8 cellular contexts compared by ENCODE assay signal in genomic region chr2:153478289-153479261, GRCh38. TPM values are rescaled to one million over a fixed set of nuclear protein-coding genes. Genes with fewer than 3 reads are reported as not detected.
DNase-seq lines count a peak whose midpoint lies in the region; ATAC-seq, FAIRE-seq and TF ChIP-seq lines count a peak whose summit lies in the region.

Gene RPRM (minus strand): TSS chr2:153478762. CDS start chr2:153478565, 197 bp downstream.

- TF ChIP-seq CTCF in fibroblast of mammary gland (conservative IDR thresholded peaks at IDR 0.05; ENCODE audit: control insufficient read depth, insufficient read depth, low read depth, low read length) = peak; percentile 54

- no peak within 1 kb of the TSS for H3K9ac ChIP-seq in BLaER1

- no peaks in the 10 kb centered on the region for H3K36me3 Mint-ChIP-seq in naive thymus-derived CD8-positive, alpha-beta T cell
- H3K36me3 Mint-ChIP-seq in stimulated activated naive CD8-positive, alpha-beta T cell treated with anti-CD3 and anti-CD28 coated beads, Interleukin-15, Interleukin-2, amounts not matched to agents 100 ng/mL and 50 ng/mL, for 24 hours (ENCODE audit: low read depth) = no peaks in the 10 kb centered on the region

- H3K4me1 Mint-ChIP-seq in naive thymus-derived CD8-positive, alpha-beta T cell = peaks cover 9 to 30% (median 21%) of the 10 kb centered on the region in 4 donors
- H3K4me1 Mint-ChIP-seq in stimulated activated naive CD8-positive, alpha-beta T cell treated with anti-CD3 and anti-CD28 coated beads, Interleukin-15, Interleukin-2, amounts not matched to agents 100 ng/mL and 50 ng/mL, for 24 hours (ENCODE audit: low read depth) = peaks cover 12% of the 10 kb centered on the region

- peak within 1 kb of the TSS in 3 of 10 donors; percentile 2 to 41 (median 7) for H3K27ac Mint-ChIP-seq in naive thymus-derived CD8-positive, alpha-beta T cell
- H3K27ac Mint-ChIP-seq in stimulated activated naive CD8-positive, alpha-beta T cell treated with anti-CD3 and anti-CD28 coated beads, Interleukin-15, Interleukin-2, amounts not matched to agents 100 ng/mL and 50 ng/mL, for 24 hours = no peak within 1 kb of the TSS

- H4K20me1 ChIP-seq in BLaER1 = no peaks in the 10 kb centered on the region

- H3K9me3 Mint-ChIP-seq in naive thymus-derived CD8-positive, alpha-beta T cell = no peaks in the 10 kb centered on the region
- H3K9me3 Mint-ChIP-seq in stimulated activated naive CD8-positive, alpha-beta T cell treated with anti-CD3 and anti-CD28 coated beads, Interleukin-15, Interleukin-2, amounts not matched to agents 100 ng/mL and 50 ng/mL, for 24 hours = no peaks in the 10 kb centered on the region

- ATAC-seq in HG03378 (IDR thresholded peaks at IDR 0.05; ENCODE audit: unreplicated experiment) = peak; percentile 75
- ATAC-seq in naive thymus-derived CD8-positive, alpha-beta T cell = peak; percentile 82 to 91

- H3K4me3 ChIP-seq in BLaER1 (peak within 1 kb of the TSS; percentile 39; the same call in 1 of the 2 replicates), fibroblast of mammary gland (ENCODE audit: control insufficient read depth, low read depth, low read length) (peak within 1 kb of the TSS; percentile 31)

- POLR2A ChIA-PET in naive thymus-derived CD8-positive, alpha-beta T cell (lab: Charles Lee) = no interaction called here

- H3K4me1 ChIP-seq in BLaER1 = no peaks in the 10 kb centered on the region

- H3K27ac ChIP-seq in BLaER1 = no peak within 1 kb of the TSS

- peaks cover 37% of the 10 kb centered on the region for H3K27me3 ChIP-seq in BLaER1

- FAIRE-seq in GM19239 (lab: Jason Lieb, UNC) = peak; percentile 33

- peaks cover 39 to 77% (median 62%) of the 10 kb centered on the region in 5 donors for H3K27me3 Mint-ChIP-seq in naive thymus-derived CD8-positive, alpha-beta T cell
- H3K27me3 Mint-ChIP-seq in stimulated activated naive CD8-positive, alpha-beta T cell treated with anti-CD3 and anti-CD28 coated beads, Interleukin-15, Interleukin-2, amounts not matched to agents 100 ng/mL and 50 ng/mL, for 24 hours = peaks cover 69% of the 10 kb centered on the region

- H3K4me2 ChIP-seq in BLaER1 = peak within 1 kb of the TSS; percentile 29; the same call in 1 of the 2 replicates

- H3K9me3 ChIP-seq in BLaER1 = peaks cover 28% of the 10 kb centered on the region

- DNase-seq in GM19239 (ENCODE audit: insufficient read length, low spot score) (peak; percentile 50), NCI-H748 (lab: John Stamatoyannopoulos, UW; ENCODE audit: unreplicated experiment) (peak; percentile 99), fibroblast of mammary gland (ENCODE audit: low read depth) (peak; percentile 57)
- DNase-seq in activated T-cell treated with anti-CD3 and anti-CD28 coated beads, Interleukin-2, amount 50 U/mL, for 48 hours = peak; percentile 66 to 76
- peak; percentile 35 to 67 (median 51) for DNase-seq in naive thymus-derived CD8-positive, alpha-beta T cell

- H3K36me3 ChIP-seq in BLaER1 = no peaks in the 10 kb centered on the region

- H3K4me3 Mint-ChIP-seq in naive thymus-derived CD8-positive, alpha-beta T cell = peak within 1 kb of the TSS; percentile 68 to 92 (median 80)
- H3K4me3 Mint-ChIP-seq in stimulated activated naive CD8-positive, alpha-beta T cell treated with anti-CD3 and anti-CD28 coated beads, Interleukin-15, Interleukin-2, amounts not matched to agents 100 ng/mL and 50 ng/mL, for 24 hours = peak within 1 kb of the TSS; percentile 60

RNA-seq across cellular contexts. Expression of gene RPRM, which starts in this region (rescaled TPM):
- total RNA-seq in naive thymus-derived CD8-positive, alpha-beta T cell = not detected
- under 1 TPM in 1 of 3 donors, not detected in 2; 0.43 TPM for polyA plus RNA-seq in naive thymus-derived CD8-positive, alpha-beta T cell

Comparison
In these comparisons a context has a peak if more than half of its experiments do, and no peak if none do; other contexts are left out.
1. Peak in DNase-seq and ATAC-seq in naive thymus-derived CD8-positive, alpha-beta T cell; RNA of the gene not detected or under 1 TPM.